ENCODE assay signal across 8 cellular contexts in the genomic region with DNA sequence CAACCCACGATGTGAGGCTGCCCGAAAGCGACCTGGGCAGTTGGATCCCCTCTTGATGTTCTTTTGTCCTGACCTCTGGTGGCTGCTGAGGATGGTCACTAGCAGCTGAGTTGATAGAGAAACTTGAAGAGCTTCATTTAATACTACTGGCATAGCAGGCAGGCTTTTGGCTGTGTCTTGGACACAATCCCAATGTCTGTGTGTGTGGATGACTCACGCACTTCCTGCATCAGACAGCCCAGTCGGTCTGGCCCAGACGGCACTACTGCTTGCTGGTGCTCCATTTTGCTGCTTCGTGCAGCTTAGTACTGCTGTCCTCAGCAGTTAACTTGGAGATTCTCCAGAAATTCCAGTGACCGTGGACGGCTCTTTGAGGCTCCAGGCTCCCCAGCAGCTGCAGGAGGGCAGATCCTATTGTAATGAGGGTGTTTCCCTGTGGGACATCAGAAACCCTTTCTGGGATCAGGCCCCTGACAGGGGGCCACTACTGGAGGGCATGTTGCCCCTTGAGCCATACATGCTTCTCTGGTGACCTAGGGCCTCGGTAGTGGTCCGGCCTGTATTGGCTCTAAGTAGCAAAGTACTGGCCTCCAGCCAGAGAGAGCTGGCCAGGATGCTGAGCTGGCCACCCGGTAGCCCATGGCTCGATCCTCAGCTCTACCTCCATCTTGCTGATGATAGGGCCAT. TPM values are rescaled to one million over a fixed set of nuclear protein-coding genes. Genes with fewer than 3 reads are reported as not detected.
DNase-seq lines count a peak whose midpoint lies in the region; ATAC-seq lines count a peak whose summit lies in the region.

No MANE protein-coding gene starts in this region.

- no peak overlapping the region for H3K27ac Mint-ChIP-seq in activated CD4-positive, alpha-beta T cell treated with anti-CD3 and anti-CD28 coated beads, Interleukin-2, amount 10 ng/mL, durations not matched to agents 24 days and 14 days

- H3K4me1 Mint-ChIP-seq in activated CD4-positive, alpha-beta T cell treated with anti-CD3 and anti-CD28 coated beads, Interleukin-2, amount 10 ng/mL, durations not matched to agents 24 days and 14 days: no peaks in the 10 kb centered on the region

- H3K27me3 Mint-ChIP-seq in activated CD4-positive, alpha-beta T cell treated with anti-CD3 and anti-CD28 coated beads, Interleukin-2, amount 10 ng/mL, durations not matched to agents 24 days and 14 days: no peaks in the 10 kb centered on the region

- H3K4me3 ChIP-seq in SK-N-MC: no peak overlapping the region

- ATAC-seq in HG02970 (IDR thresholded peaks at IDR 0.05; ENCODE audit: low FRiP score, unreplicated experiment): no peak
- ATAC-seq in HG03571 (IDR thresholded peaks at IDR 0.05; ENCODE audit: unreplicated experiment): no peak
- ATAC-seq in GM18502 (IDR thresholded peaks at IDR 0.05; ENCODE audit: poor library complexity, unreplicated experiment): no peak

- H3K9me3 ChIP-seq in SK-N-MC (ENCODE audit: low read depth, low read length): no peaks in the 10 kb centered on the region; the same call in 1 of the 2 replicates

- DNase-seq in ELR (ENCODE audit: low read depth) (peak; percentile 95), SK-N-MC (ENCODE audit: low read depth, low spot score) (no peak), globus pallidus (ENCODE audit: low spot score) (peak; percentile 66), pulmonary artery endothelial cell (ENCODE audit: low read depth, low spot score) (peak; percentile 98)
- DNase-seq in activated CD4-positive, alpha-beta T cell treated with anti-CD3 and anti-CD28 coated beads, Interleukin-2, amount 10 ng/mL, durations not matched to agents 24 days and 14 days: no peak

- no peak overlapping the region for H3K4me3 Mint-ChIP-seq in activated CD4-positive, alpha-beta T cell treated with anti-CD3 and anti-CD28 coated beads, Interleukin-2, amount 10 ng/mL, durations not matched to agents 24 days and 14 days

- intact Hi-C loops in activated CD4-positive, alpha-beta T cell treated with anti-CD3 and anti-CD28 coated beads, Interleukin-2, amount 10 ng/mL, durations not matched to agents 24 days and 14 days (cut with micrococcal nuclease): no loop called here

- peak overlapping the region; percentile 62 for H3K27ac ChIP-seq in SK-N-MC

- no peaks in the 10 kb centered on the region for H3K36me3 ChIP-seq in SK-N-MC (ENCODE audit: insufficient read depth, low read length)

- peaks cover 44% of the 10 kb centered on the region for H3K9me3 Mint-ChIP-seq in activated CD4-positive, alpha-beta T cell treated with anti-CD3 and anti-CD28 coated beads, Interleukin-2, amount 10 ng/mL, durations not matched to agents 24 days and 14 days

- H3K36me3 Mint-ChIP-seq in activated CD4-positive, alpha-beta T cell treated with anti-CD3 and anti-CD28 coated beads, Interleukin-2, amount 10 ng/mL, durations not matched to agents 24 days and 14 days (ENCODE audit: low read depth): no peaks in the 10 kb centered on the region

- no peak overlapping the region for H3K9ac ChIP-seq in SK-N-MC (ENCODE audit: insufficient read length)

RNA-seq across cellular contexts. Expression of a gene that starts 4.5 kb away (rescaled TPM):
- not detected in 2 replicates for total RNA-seq in pulmonary artery endothelial cell
- not detected in 2 replicates for total RNA-seq in activated CD4-positive, alpha-beta T cell treated with anti-CD3 and anti-CD28 coated beads, Interleukin-2, amount 10 ng/mL, durations not matched to agents 24 days and 14 days

RNA-seq across cellular contexts. Expression of a gene that starts 38.5 kb away (rescaled TPM):
- total RNA-seq in pulmonary artery endothelial cell: not detected in 2 replicates
- not detected in 2 replicates for total RNA-seq in activated CD4-positive, alpha-beta T cell treated with anti-CD3 and anti-CD28 coated beads, Interleukin-2, amount 10 ng/mL, durations not matched to agents 24 days and 14 days

RNA-seq across cellular contexts. Expression of a gene that starts 47.8 kb away (rescaled TPM):
- total RNA-seq in pulmonary artery endothelial cell: not detected in 2 replicates
- total RNA-seq in activated CD4-positive, alpha-beta T cell treated with anti-CD3 and anti-CD28 coated beads, Interleukin-2, amount 10 ng/mL, durations not matched to agents 24 days and 14 days: not detected in 2 replicates

Comparison
In these comparisons a context has a peak if more than half of its experiments do, and no peak if none do; other contexts are left out.
1. DNase-seq: peak in ELR (single experiment), globus pallidus (single experiment) and pulmonary artery endothelial cell (single experiment); none in SK-N-MC (single experiment) and activated CD4-positive, alpha-beta T cell treated with anti-CD3 and anti-CD28 coated beads, Interleukin-2, amount 10 ng/mL, durations not matched to agents 24 days and 14 days (single experiment).